Comparison of ENCODE assay signal across 21 cellular contexts in genomic region chr20:62512812-62513211, GRCh38. TPM values are rescaled to one million over a fixed set of nuclear protein-coding genes. Genes with fewer than 3 reads are reported as not detected.
A peak's percentile ranks its signal among the peaks of the same experiment; 100 is the strongest.
DNase-seq lines count a peak whose midpoint lies in the region; ATAC-seq and TF ChIP-seq lines count a peak whose summit lies in the region.
"Had no signal": no experiment of that assay in that cellular context is flagged by ENCODE, and none has a peak within 500 bp of the region (broad histone marks: within the 10 kb centered on the region; RNA-seq: fewer than 3 reads in every experiment).

No MANE protein-coding gene starts in this region.

- H3K4me3 ChIP-seq in heart right ventricle (no peak overlapping the region), SJCRH30 (no peak overlapping the region), skeletal muscle tissue (ENCODE audit: low read length in 3 of 3) (peak overlapping the region; percentile 16 to 52 (median 29)), upper lobe of right lung (no peak overlapping the region)
- H3K4me3 ChIP-seq in naive thymus-derived CD4-positive, alpha-beta T cell (ENCODE audit: low read length), result no peak overlapping the region
- H3K4me3 ChIP-seq: GM23248 had no signal

- H3K27ac Mint-ChIP-seq in naive thymus-derived CD4-positive, alpha-beta T cell, result no peak overlapping the region
- H3K27ac Mint-ChIP-seq: CD8-positive, alpha-beta T cell had no signal

- DNase-seq in heart right ventricle (peak in 1 of 2 donors; percentile 8), cardiac septum (ENCODE audit: low spot score) (no peak), SJCRH30 (no peak), upper lobe of right lung (no peak)
- DNase-seq in naive thymus-derived CD4-positive, alpha-beta T cell, result no peak
- DNase-seq: 8988T; Calu3; CD8-positive, alpha-beta T cell; GM23248; HCEC 1CT; NCI-H1105; NCI-H1694 treated with DMSO at 0.1 percent for 48 hours; NCI-H510A treated with DMSO at 0.1 percent for 48 hours; NCI-H774; PC-3; SIG-M5 had no signal

- no peaks in the 10 kb centered on the region for H3K9me3 ChIP-seq in heart right ventricle
- H3K9me3 ChIP-seq in SJCRH30 (replicated peaks), result no peaks in the 10 kb centered on the region
- no peaks in the 10 kb centered on the region for H3K9me3 ChIP-seq in naive thymus-derived CD4-positive, alpha-beta T cell (ENCODE audit: control insufficient read depth in 2 of 3, low read length in 3 of 3)
- H3K9me3 ChIP-seq in skeletal muscle tissue (ENCODE audit: control insufficient read depth in 3 of 3, low read length in 3 of 3), result no peaks in the 10 kb centered on the region
- no peaks in the 10 kb centered on the region for H3K9me3 ChIP-seq in upper lobe of right lung

- peaks cover 0 to 11% (median 4%) of the 10 kb centered on the region in 7 donors for H3K4me1 Mint-ChIP-seq in naive thymus-derived CD4-positive, alpha-beta T cell

- H3K9ac ChIP-seq in skeletal muscle tissue (ENCODE audit: low read depth in 1 of 3, low read length in 3 of 3), result peak overlapping the region; percentile 66 to 95 (median 86)
- H3K9ac ChIP-seq: GM23248 had no signal

- intact Hi-C loops in heart right ventricle (cut with DNase I), result loop anchor here in 3 of 10 donors (5.0 to 10.0 kb wide), 3 partner anchors 62 to 94 kb away; no protein-coding TSS in a partner anchor
- intact Hi-C loops in cardiac septum (cut with DNase I), result loop anchor here (5.0 kb wide), 1 partner anchor 69 kb away; no protein-coding TSS in a partner anchor
- intact Hi-C loops in naive thymus-derived CD4-positive, alpha-beta T cell (cut with micrococcal nuclease), result no loop called here
- intact Hi-C loops in upper lobe of right lung (cut with DNase I), result no loop called here

- CTCF ChIA-PET in naive thymus-derived CD4-positive, alpha-beta T cell (lab: Charles Lee), result no interaction called here

- no peaks in the 10 kb centered on the region for H3K36me3 Mint-ChIP-seq in naive thymus-derived CD4-positive, alpha-beta T cell
- H3K36me3 Mint-ChIP-seq: CD8-positive, alpha-beta T cell had no signal

- TF ChIP-seq CTCF in heart right ventricle (IDR thresholded peaks at IDR 0.05) (no peak), upper lobe of right lung (IDR thresholded peaks at IDR 0.05) (no peak)

- peaks cover 0 to 29% (median 14%) of the 10 kb centered on the region in 5 donors for H3K27me3 Mint-ChIP-seq in naive thymus-derived CD4-positive, alpha-beta T cell

- POLR2A ChIA-PET in naive thymus-derived CD4-positive, alpha-beta T cell (lab: Charles Lee), result no interaction called here

- peak overlapping the region in 4 of 10 donors; percentile 19 to 39 (median 26) for H3K4me3 Mint-ChIP-seq in naive thymus-derived CD4-positive, alpha-beta T cell
- H3K4me3 Mint-ChIP-seq: CD8-positive, alpha-beta T cell had no signal

- H3K4me1 ChIP-seq in heart right ventricle, result peaks cover 0 to 20% (median 14%) of the 10 kb centered on the region in 9 donors
- peaks cover 39% of the 10 kb centered on the region for H3K4me1 ChIP-seq in SJCRH30
- H3K4me1 ChIP-seq in naive thymus-derived CD4-positive, alpha-beta T cell (ENCODE audit: control insufficient read depth in 2 of 2, insufficient read depth in 2 of 2, low read length in 2 of 2), result peaks cover 0 to 10% of the 10 kb centered on the region in 2 donors
- H3K4me1 ChIP-seq in skeletal muscle tissue (ENCODE audit: control insufficient read depth in 3 of 3, insufficient read depth in 3 of 3, low read length in 3 of 3), result peaks cover 38 to 69% (median 59%) of the 10 kb centered on the region in 3 donors
- no peaks in the 10 kb centered on the region for H3K4me1 ChIP-seq in upper lobe of right lung

- H3K27me3 ChIP-seq in heart right ventricle (peaks cover 0 to 40% (median 22%) of the 10 kb centered on the region in 7 donors), SJCRH30 (no peaks in the 10 kb centered on the region), skeletal muscle tissue (ENCODE audit: control insufficient read depth in 3 of 3, insufficient read depth in 3 of 3, low read length in 3 of 3) (peaks cover 0 to 24% (median 4%) of the 10 kb centered on the region in 3 donors), upper lobe of right lung (peaks cover 48% of the 10 kb centered on the region)
- H3K27me3 ChIP-seq in naive thymus-derived CD4-positive, alpha-beta T cell (ENCODE audit: control insufficient read depth in 2 of 2, insufficient read depth in 2 of 2, low read length in 2 of 2), result no peaks in the 10 kb centered on the region

- no peaks in the 10 kb centered on the region for H3K9me3 Mint-ChIP-seq in naive thymus-derived CD4-positive, alpha-beta T cell
- H3K9me3 Mint-ChIP-seq: CD8-positive, alpha-beta T cell had no signal

- WGBS in heart right ventricle, 2 donors, result 49 to 72% methylated on average over 15 of the region's 15 CpGs

- H3K27ac ChIP-seq in heart right ventricle, result peak overlapping the region in 6 of 10 donors; percentile 29 to 82 (median 66)
- H3K27ac ChIP-seq in SJCRH30, result peak overlapping the region; percentile 100
- no peak overlapping the region for H3K27ac ChIP-seq in naive thymus-derived CD4-positive, alpha-beta T cell (ENCODE audit: low read depth, low read length)
- H3K27ac ChIP-seq in skeletal muscle tissue (ENCODE audit: low read depth, low read length), result peak overlapping the region; percentile 99
- no peak overlapping the region for H3K27ac ChIP-seq in upper lobe of right lung
- H3K27ac ChIP-seq: GM23248 had no signal

- no peak for ATAC-seq in heart right ventricle
- peak; percentile 17 for ATAC-seq in naive thymus-derived CD4-positive, alpha-beta T cell
- no peak for ATAC-seq in HG03095 (IDR thresholded peaks at IDR 0.05; ENCODE audit: unreplicated experiment)
- no peak for ATAC-seq in upper lobe of right lung
- ATAC-seq in GM19452 (IDR thresholded peaks at IDR 0.05; ENCODE audit: unreplicated experiment), result no peak
- ATAC-seq: CD8-positive, alpha-beta T cell; PC-3 had no signal

- H3K36me3 ChIP-seq in heart right ventricle, result no peaks in the 10 kb centered on the region
- no peaks in the 10 kb centered on the region for H3K36me3 ChIP-seq in SJCRH30
- no peaks in the 10 kb centered on the region for H3K36me3 ChIP-seq in naive thymus-derived CD4-positive, alpha-beta T cell (ENCODE audit: control insufficient read depth in 2 of 3, insufficient read depth in 3 of 3, low read length in 3 of 3)
- no peaks in the 10 kb centered on the region for H3K36me3 ChIP-seq in skeletal muscle tissue (ENCODE audit: control insufficient read depth in 3 of 3, insufficient read depth in 3 of 3, low read length in 3 of 3)
- H3K36me3 ChIP-seq in upper lobe of right lung, result no peaks in the 10 kb centered on the region

RNA-seq across cellular contexts. Expression of gene GATA5, which starts 37.0 kb away (rescaled TPM):
- total RNA-seq in heart right ventricle (1 to 10 TPM in 2 of 10 donors, under 1 TPM in 8; 0.11 to 5.1 (median 0.60) TPM), cardiac septum (1.0 TPM), skeletal muscle tissue (0.52 TPM), upper lobe of right lung (2.5 TPM)
- polyA plus RNA-seq in heart right ventricle, result 1 to 10 TPM in 1 of 2 donors, under 1 TPM in 1; 0.30 to 1.2 TPM
- not detected in 2 replicates for total RNA-seq in SJCRH30 (2014; rRNA removed; shearing (Covaris generic))
- not detected for total RNA-seq in naive thymus-derived CD4-positive, alpha-beta T cell
- not detected for polyA plus RNA-seq in naive thymus-derived CD4-positive, alpha-beta T cell
- total RNA-seq: Calu3; CD8-positive, alpha-beta T cell; GM23248; LHCN-M2 had no signal
- polyA plus RNA-seq: BJ, GM23248 had no signal

Comparison
In these comparisons a context has a peak if more than half of its experiments do, and no peak if none do; other contexts are left out.
1. H3K27ac ChIP-seq: peak in heart right ventricle (6 of 10), SJCRH30 (single experiment) and skeletal muscle tissue (single experiment); none in naive thymus-derived CD4-positive, alpha-beta T cell (single experiment) and upper lobe of right lung (single experiment).
2. H3K4me3 ChIP-seq: peak in skeletal muscle tissue (3 of 3); none in heart right ventricle (0 of 10), SJCRH30 (single experiment), naive thymus-derived CD4-positive, alpha-beta T cell (single experiment) and upper lobe of right lung (single experiment).